In genomic region chr17:74871329-74872076, GRCh38 we compare ENCODE assay signal across 11 cellular contexts. TPM values are rescaled to one million over a fixed set of nuclear protein-coding genes. Genes with fewer than 3 reads are reported as not detected.
DNase-seq lines count a peak whose midpoint lies in the region; ATAC-seq and TF ChIP-seq lines count a peak whose summit lies in the region.
"Had no signal": no experiment of that assay in that cellular context is flagged by ENCODE, and none has a peak within 500 bp of the region (broad histone marks: within the 10 kb centered on the region; RNA-seq: fewer than 3 reads in every experiment).

No MANE protein-coding gene starts in this region.

- H3K9me3 Mint-ChIP-seq in memory B cell, result no peaks in the 10 kb centered on the region

- no peaks in the 10 kb centered on the region; the same call in 1 of the 2 replicates for H3K9me3 ChIP-seq in AG04450 (ENCODE audit: control insufficient read depth, insufficient read depth, low read length)
- no peaks in the 10 kb centered on the region for H3K9me3 ChIP-seq in HAP-1
- no peaks in the 10 kb centered on the region for H3K9me3 ChIP-seq in adrenal gland (replicated peaks in 1 of 3)

- H3K36me3 ChIP-seq in HAP-1 (replicated peaks), result no peaks in the 10 kb centered on the region
- H3K36me3 ChIP-seq in adrenal gland (replicated peaks in 1 of 2), result no peaks in the 10 kb centered on the region

- CTCF ChIA-PET in AG04450 (lab: Charles Lee), result interaction anchor here (0.6 to 3.2 kb wide), 3 partner anchors 9 to 107 kb away, joined by 3 to 14 read pairs (median 6); no protein-coding TSS in a partner anchor

- H3K27me3 Mint-ChIP-seq in memory B cell, result no peaks in the 10 kb centered on the region

- H3K4me1 Mint-ChIP-seq in memory B cell, result peaks cover 16% of the 10 kb centered on the region

- DNase-seq in AG04450 (ENCODE audit: low read depth, low spot score), result no peak
- no peak for DNase-seq in HAP-1 (ENCODE audit: low spot score in 2 of 2)
- peak in 6 of 7 donors; percentile 70 to 87 (median 80) for DNase-seq in adrenal gland
- DNase-seq in memory B cell (ENCODE audit: low spot score in 2 of 2), result no peak
- no peak for DNase-seq in germinal center (ENCODE audit: low spot score)
- no peak for DNase-seq in HuH-7 (ENCODE audit: low spot score)
- DNase-seq: activated CD4-positive, alpha-beta T cell treated with anti-CD3 and anti-CD28 coated beads, Interleukin-2, amount 50 U/mL, for 48 hours; NCI-H446 treated with DMSO at 0.1 percent for 48 hours had no signal

- in situ Hi-C loops in HAP-1 (cut with MboI; ENCODE audit: low sequenced_read_pairs), result no loop called here

- no peak overlapping the region for H3K27ac Mint-ChIP-seq in memory B cell

- POLR2A ChIA-PET in AG04450 (lab: Yijun Ruan, JAX), result no interaction called here

- ATAC-seq in memory B cell (ENCODE audit: low read depth), result no peak
- no peak for ATAC-seq in HG03025 (IDR thresholded peaks at IDR 0.05; ENCODE audit: low FRiP score, unreplicated experiment)
- ATAC-seq in HG03135 (IDR thresholded peaks at IDR 0.05; ENCODE audit: unreplicated experiment), result no peak

- peak in 1 of 2 donors; percentile 5 for TF ChIP-seq POLR2A in adrenal gland (IDR thresholded peaks at IDR 0.05)

- no peak for TF ChIP-seq CTCF in AG04450 (IDR thresholded peaks at IDR 0.05; ENCODE audit: low read depth, low read length)
- TF ChIP-seq CTCF in adrenal gland (IDR thresholded peaks at IDR 0.05), result no peak

- H3K27ac ChIP-seq in AG04450 (ENCODE audit: low read depth, low read length) (no peak overlapping the region), adrenal gland (peak overlapping the region in 4 of 5 donors; percentile 43 to 94 (median 73))

- H3K27me3 ChIP-seq in AG04450 (ENCODE audit: control insufficient read depth, insufficient read depth, low read length) (no peaks in the 10 kb centered on the region), HAP-1 (ENCODE audit: low read depth) (no peaks in the 10 kb centered on the region), adrenal gland (no peaks in the 10 kb centered on the region)

- WGBS in adrenal gland, 4 donors, result 43 to 50% (median 46%) methylated on average over 11 of the region's 11 CpGs

- H3K4me3 Mint-ChIP-seq in memory B cell, result peak overlapping the region; percentile 92

- peak overlapping the region; percentile 91 for H3K4me3 ChIP-seq in AG04450 (ENCODE audit: low read depth, low read length)
- peak overlapping the region; percentile 73 for H3K4me3 ChIP-seq in HAP-1
- peak overlapping the region in 2 of 4 donors; percentile 68 to 78 for H3K4me3 ChIP-seq in adrenal gland

- H3K4me1 ChIP-seq in HAP-1, result peaks cover 10% of the 10 kb centered on the region
- H3K4me1 ChIP-seq in adrenal gland (replicated peaks in 1 of 2), result peaks cover 47 to 54% of the 10 kb centered on the region in 2 donors

- intact Hi-C loops in adrenal gland (cut with DNase I), result no loop called here

- H3K36me3 Mint-ChIP-seq in memory B cell, result no peaks in the 10 kb centered on the region

RNA-seq across cellular contexts. Expression of gene FDXR, which starts 1.3 kb away (rescaled TPM):
- polyA plus RNA-seq in AG04450 (2011; rRNA removed) (23.0 and 32.7 TPM in 2 replicates), adrenal gland (100 to 1,000 TPM; 159 to 405 (median 254) TPM)
- polyA minus RNA-seq in AG04450 (2011; rRNA and poly(A)+ RNA removed), result 13.9 and 20.7 TPM in 2 replicates
- 100 to 1,000 TPM; 314 to 693 (median 494) TPM for total RNA-seq in adrenal gland

RNA-seq across cellular contexts. Expression of gene GRIN2C, which starts 11.8 kb away (rescaled TPM):
- polyA plus RNA-seq in AG04450 (2011; rRNA removed) (0.01 TPM in 1 of 2 replicates, not detected in the other), adrenal gland (1 to 10 TPM in 2 of 3 donors, under 1 TPM in 1; 0.70 to 6.1 (median 3.2) TPM)
- polyA minus RNA-seq in AG04450 (2011; rRNA and poly(A)+ RNA removed), result not detected in 2 replicates
- total RNA-seq in adrenal gland, result 10 to 100 TPM in 1 of 8 donors, 1 to 10 TPM in 6, under 1 TPM in 1; 0.42 to 16.4 (median 2.9) TPM

RNA-seq across cellular contexts. Expression of gene FADS6, which starts 21.9 kb away (rescaled TPM):
- polyA plus RNA-seq in AG04450 (2011; rRNA removed), result not detected in 2 replicates
- polyA minus RNA-seq in AG04450 (2011; rRNA and poly(A)+ RNA removed), result not detected in 2 replicates
- 10 to 100 TPM in 4 of 8 donors, 1 to 10 TPM in 4; 1.7 to 12.4 (median 8.7) TPM for total RNA-seq in adrenal gland
- polyA plus RNA-seq in adrenal gland, result 1 to 10 TPM in 2 of 3 donors, under 1 TPM in 1; 0.92 to 5.1 (median 2.9) TPM

RNA-seq across cellular contexts. Expression of gene USH1G, which starts 51.6 kb away (rescaled TPM):
- polyA plus RNA-seq in AG04450 (2011; rRNA removed) (not detected in 2 replicates), adrenal gland (under 1 TPM; 0.40 to 0.72 (median 0.40) TPM)
- polyA minus RNA-seq in AG04450 (2011; rRNA and poly(A)+ RNA removed), result not detected in 2 replicates
- 1 to 10 TPM in 6 of 8 donors, under 1 TPM in 2; 0.42 to 2.3 (median 1.3) TPM for total RNA-seq in adrenal gland

RNA-seq across cellular contexts. Expression of gene OTOP2, which starts 52.6 kb away (rescaled TPM):
- polyA plus RNA-seq in AG04450 (2011; rRNA removed), result not detected in 2 replicates
- not detected in 2 replicates for polyA minus RNA-seq in AG04450 (2011; rRNA and poly(A)+ RNA removed)
- total RNA-seq in adrenal gland, result not detected
- under 1 TPM in 1 of 3 donors, not detected in 2; 0.03 TPM for polyA plus RNA-seq in adrenal gland
- total RNA-seq: mucosa of gallbladder had no signal

Comparison
In these comparisons a context has a peak if more than half of its experiments do, and no peak if none do; other contexts are left out.
1. DNase-seq: peak in adrenal gland (6 of 7); none in AG04450 (single experiment), HAP-1 (0 of 2), memory B cell (0 of 2), germinal center (single experiment) and HuH-7 (single experiment).